36 cellular contexts compared by ENCODE assay signal in genomic region chr20:41349943-41350342, GRCh38. TPM values are rescaled to one million over a fixed set of nuclear protein-coding genes. Genes with fewer than 3 reads are reported as not detected.
"Had no signal": no experiment of that assay in that cellular context is flagged by ENCODE, and none has a peak within 500 bp of the region (broad histone marks: within the 10 kb centered on the region; RNA-seq: fewer than 3 reads in every experiment).

No MANE protein-coding gene starts in this region.

- ATAC-seq: activated CD8-positive, alpha-beta T cell treated with anti-CD3 and anti-CD28 coated beads for 36 hours; activated naive CD8-positive, alpha-beta T cell treated with anti-CD3 and anti-CD28 coated beads, Interleukin-2, amount 50 U/mL, for 24 hours had no signal

- H3K4me1 Mint-ChIP-seq: activated B cell treated with CpG ODN at 0.5 μM for 24 hours; activated CD4-positive, alpha-beta T cell treated with anti-CD3 and anti-CD28 coated beads, Interleukin-2, amount 10 ng/mL, durations not matched to agents 24 days and 14 days; activated naive CD4-positive, alpha-beta T cell treated with anti-CD3 and anti-CD28 coated beads, Interleukin-2, amount 10 ng/mL, durations not matched to agents 7 days and 5 days; activated naive CD4-positive, alpha-beta T cell treated with anti-CD3 and anti-CD28 coated beads, Interleukin-2, amount 50 U/mL, for 24 hours; activated naive CD8-positive, alpha-beta T cell treated with anti-CD3 and anti-CD28 coated beads, Interleukin-2, amount 10 ng/mL, durations not matched to agents 7 days and 5 days; activated naive CD8-positive, alpha-beta T cell treated with anti-CD3 and anti-CD28 coated beads, Interleukin-2, amount 50 U/mL, for 24 hours; central memory CD8-positive, alpha-beta T cell had no signal

- H3K27me3 ChIP-seq: ascending aorta, cardiac muscle cell had no signal

- H3K9me3 Mint-ChIP-seq: activated B cell treated with CpG ODN at 0.5 μM for 24 hours; activated CD4-positive, alpha-beta memory T cell treated with anti-CD3 and anti-CD28 coated beads for 36 hours; activated CD4-positive, alpha-beta T cell treated with anti-CD3 and anti-CD28 coated beads, Interleukin-2, amount 10 ng/mL, durations not matched to agents 24 days and 14 days; activated CD8-positive, alpha-beta T cell treated with anti-CD3 and anti-CD28 coated beads for 36 hours; activated naive CD4-positive, alpha-beta T cell treated with anti-CD3 and anti-CD28 coated beads, Interleukin-2, amount 10 ng/mL, durations not matched to agents 7 days and 5 days; activated naive CD4-positive, alpha-beta T cell treated with anti-CD3 and anti-CD28 coated beads, Interleukin-2, amount 50 U/mL, for 24 hours; activated naive CD8-positive, alpha-beta T cell treated with anti-CD3 and anti-CD28 coated beads, Interleukin-2, amount 10 ng/mL, durations not matched to agents 7 days and 5 days; activated naive CD8-positive, alpha-beta T cell treated with anti-CD3 and anti-CD28 coated beads, Interleukin-2, amount 50 U/mL, for 24 hours; activated T-cell treated with anti-CD3 and anti-CD28 coated beads, Interleukin-2, amount 50 U/mL, for 24 hours; activated T-helper 2 cell treated with anti-CD3 and anti-CD28 coated beads, Interferon-gamma antibody, Interleukin-2, Interleukin-4, amounts not matched to agents 10 μg/mL and 5 μg/mL and 100 μg/mL, durations not matched to agents 14 hours and 24 hours and 36 hours; brain; central memory CD8-positive, alpha-beta T cell; T-helper 1 cell treated with Interleukin-12 subunit alpha and Interleukin-12 subunit beta and Interleukin-4 antibody, amounts not matched to agents 30 μg/mL and 1 μg/mL, for 36 hours; T-helper 2 cell treated with Interferon-gamma antibody and Interleukin-4, amounts not matched to agents 5 μg/mL and 100 μg/mL, for 36 hours had no signal

- H3K27me3 Mint-ChIP-seq: activated B cell treated with CpG ODN at 0.5 μM for 24 hours; activated CD4-positive, alpha-beta memory T cell treated with anti-CD3 and anti-CD28 coated beads for 36 hours; activated CD4-positive, alpha-beta T cell treated with anti-CD3 and anti-CD28 coated beads, Interleukin-2, amount 10 ng/mL, durations not matched to agents 24 days and 14 days; activated CD8-positive, alpha-beta T cell treated with anti-CD3 and anti-CD28 coated beads for 36 hours; activated naive CD4-positive, alpha-beta T cell treated with anti-CD3 and anti-CD28 coated beads, Interleukin-2, amount 50 U/mL, for 24 hours; activated naive CD8-positive, alpha-beta T cell; activated naive CD8-positive, alpha-beta T cell treated with anti-CD3 and anti-CD28 coated beads, Interleukin-2, amount 10 ng/mL, durations not matched to agents 7 days and 5 days; activated naive CD8-positive, alpha-beta T cell treated with anti-CD3 and anti-CD28 coated beads, Interleukin-2, amount 50 U/mL, for 24 hours; activated T-cell treated with anti-CD3 and anti-CD28 coated beads, Interleukin-2, amount 50 U/mL, for 24 hours; brain had no signal

- H3K9me3 ChIP-seq: ascending aorta had no signal

- DNase-seq: activated B cell treated with CpG ODN at 0.5 μM for 24 hours; activated CD4-positive, alpha-beta memory T cell treated with anti-CD3 and anti-CD28 coated beads for 36 hours; activated CD4-positive, alpha-beta T cell treated with anti-CD3 and anti-CD28 coated beads for 4 hours; activated CD4-positive, alpha-beta T cell treated with anti-CD3 and anti-CD28 coated beads, Interleukin-2, amount 10 ng/mL, durations not matched to agents 24 days and 14 days; activated CD4-positive, alpha-beta T cell treated with anti-CD3 and anti-CD28 coated beads, Interleukin-2, amount 50 U/mL, for 1 hour; activated CD4-positive, alpha-beta T cell treated with anti-CD3 and anti-CD28 coated beads, Interleukin-2, amount 50 U/mL, for 4 hours; activated CD4-positive, CD25-positive, alpha-beta regulatory T cell treated with anti-CD3 and anti-CD28 coated beads, Interleukin-2, amount 50 U/mL, for 72 hours; activated CD8-positive, alpha-beta memory T cell treated with anti-CD3 and anti-CD28 coated beads, Interleukin-2, amount 50 U/mL, for 4 hours; activated CD8-positive, alpha-beta T cell treated with anti-CD3 and anti-CD28 coated beads for 36 hours; activated effector memory CD4-positive, alpha-beta T cell treated with Interleukin-2 at 50 U/mL for 16 hours; activated gamma-delta T cell; activated naive CD4-positive, alpha-beta T cell treated with anti-CD3 and anti-CD28 coated beads, Interleukin-2, amount 10 ng/mL, durations not matched to agents 7 days and 5 days; activated naive CD4-positive, alpha-beta T cell treated with Interleukin-2 at 50 U/mL for 16 hours; activated naive CD8-positive, alpha-beta T cell treated with anti-CD3 and anti-CD28 coated beads, Interleukin-2, amount 10 ng/mL, durations not matched to agents 7 days and 5 days; activated naive CD8-positive, alpha-beta T cell treated with anti-CD3 and anti-CD28 coated beads, Interleukin-2, amount 50 U/mL, for 24 hours; activated T-cell treated with anti-CD3 and anti-CD28 coated beads, Interleukin-2, amount 50 U/mL, for 24 hours; activated T-cell treated with anti-CD3 and anti-CD28 coated beads, Interleukin-2, amount 50 U/mL, for 48 hours; amygdala; anterior cingulate cortex; caudate nucleus; cerebellar nuclear complex; T-helper 1 cell; T-helper 2 cell; T-helper 9 cell had no signal

- H3K27ac Mint-ChIP-seq: activated B cell treated with CpG ODN at 0.5 μM for 24 hours; activated CD4-positive, alpha-beta memory T cell treated with anti-CD3 and anti-CD28 coated beads for 36 hours; activated CD4-positive, alpha-beta T cell treated with anti-CD3 and anti-CD28 coated beads, Interleukin-2, amount 10 ng/mL, durations not matched to agents 24 days and 14 days; activated CD8-positive, alpha-beta T cell treated with anti-CD3 and anti-CD28 coated beads for 36 hours; activated naive CD4-positive, alpha-beta T cell treated with anti-CD3 and anti-CD28 coated beads, Interleukin-2, amount 10 ng/mL, durations not matched to agents 7 days and 5 days; activated naive CD4-positive, alpha-beta T cell treated with anti-CD3 and anti-CD28 coated beads, Interleukin-2, amount 50 U/mL, for 24 hours; activated naive CD8-positive, alpha-beta T cell; activated naive CD8-positive, alpha-beta T cell treated with anti-CD3 and anti-CD28 coated beads, Interleukin-2, amount 10 ng/mL, durations not matched to agents 7 days and 5 days; activated naive CD8-positive, alpha-beta T cell treated with anti-CD3 and anti-CD28 coated beads, Interleukin-2, amount 50 U/mL, for 24 hours; activated T-cell treated with anti-CD3 and anti-CD28 coated beads, Interleukin-2, amount 50 U/mL, for 24 hours; activated T-helper 2 cell treated with anti-CD3 and anti-CD28 coated beads, Interferon-gamma antibody, Interleukin-2, Interleukin-4, amounts not matched to agents 10 μg/mL and 5 μg/mL and 100 μg/mL, durations not matched to agents 14 hours and 24 hours and 36 hours; brain; T-helper 1 cell treated with Interleukin-12 subunit alpha and Interleukin-12 subunit beta and Interleukin-4 antibody, amounts not matched to agents 30 μg/mL and 1 μg/mL, for 36 hours; T-helper 2 cell treated with Interferon-gamma antibody and Interleukin-4, amounts not matched to agents 5 μg/mL and 100 μg/mL, for 36 hours had no signal

- H3K4me3 ChIP-seq: ascending aorta, cardiac muscle cell had no signal

- H3K4me1 ChIP-seq: ascending aorta had no signal

- H3K36me3 Mint-ChIP-seq: activated CD4-positive, alpha-beta memory T cell treated with anti-CD3 and anti-CD28 coated beads for 36 hours; activated naive CD4-positive, alpha-beta T cell treated with anti-CD3 and anti-CD28 coated beads, Interleukin-2, amount 10 ng/mL, durations not matched to agents 7 days and 5 days; activated naive CD4-positive, alpha-beta T cell treated with anti-CD3 and anti-CD28 coated beads, Interleukin-2, amount 50 U/mL, for 24 hours; activated naive CD8-positive, alpha-beta T cell; activated naive CD8-positive, alpha-beta T cell treated with anti-CD3 and anti-CD28 coated beads, Interleukin-2, amount 10 ng/mL, durations not matched to agents 7 days and 5 days; brain had no signal

- H3K27ac ChIP-seq: ascending aorta, cardiac muscle cell, VCaP had no signal

- H3K4me3 Mint-ChIP-seq: activated B cell treated with CpG ODN at 0.5 μM for 24 hours; activated CD4-positive, alpha-beta memory T cell treated with anti-CD3 and anti-CD28 coated beads for 36 hours; activated CD4-positive, alpha-beta T cell treated with anti-CD3 and anti-CD28 coated beads, Interleukin-2, amount 10 ng/mL, durations not matched to agents 24 days and 14 days; activated CD8-positive, alpha-beta T cell treated with anti-CD3 and anti-CD28 coated beads for 36 hours; activated naive CD4-positive, alpha-beta T cell treated with anti-CD3 and anti-CD28 coated beads, Interleukin-2, amount 10 ng/mL, durations not matched to agents 7 days and 5 days; activated naive CD4-positive, alpha-beta T cell treated with anti-CD3 and anti-CD28 coated beads, Interleukin-2, amount 50 U/mL, for 24 hours; activated naive CD8-positive, alpha-beta T cell; activated naive CD8-positive, alpha-beta T cell treated with anti-CD3 and anti-CD28 coated beads, Interleukin-2, amount 10 ng/mL, durations not matched to agents 7 days and 5 days; activated naive CD8-positive, alpha-beta T cell treated with anti-CD3 and anti-CD28 coated beads, Interleukin-2, amount 50 U/mL, for 24 hours; activated T-cell treated with anti-CD3 and anti-CD28 coated beads, Interleukin-2, amount 50 U/mL, for 24 hours; brain; central memory CD8-positive, alpha-beta T cell; T-helper 1 cell treated with Interleukin-12 subunit alpha and Interleukin-12 subunit beta and Interleukin-4 antibody, amounts not matched to agents 30 μg/mL and 1 μg/mL, for 36 hours; T-helper 2 cell treated with Interferon-gamma antibody and Interleukin-4, amounts not matched to agents 5 μg/mL and 100 μg/mL, for 36 hours had no signal

RNA-seq across cellular contexts. Expression of gene EMILIN3, which starts 16.7 kb away (rescaled TPM):
- total RNA-seq: activated B cell treated with CpG ODN at 0.5 μM for 24 hours; activated CD4-positive, alpha-beta memory T cell treated with anti-CD3 and anti-CD28 coated beads for 36 hours; activated CD8-positive, alpha-beta memory T cell treated with anti-CD3 and anti-CD28 coated beads for 36 hours; activated CD8-positive, alpha-beta T cell treated with anti-CD3 and anti-CD28 coated beads for 36 hours; activated naive CD8-positive, alpha-beta T cell treated with anti-CD3 and anti-CD28 coated beads, Interleukin-2, amount 10 ng/mL, durations not matched to agents 7 days and 5 days; activated T-helper 2 cell treated with anti-CD3 and anti-CD28 coated beads, Interferon-gamma antibody, Interleukin-2, Interleukin-4, amounts not matched to agents 10 μg/mL and 5 μg/mL and 100 μg/mL, durations not matched to agents 14 hours and 24 hours and 36 hours; bronchial epithelial cell had no signal
